In genomic region chr5:139669681-139670368, GRCh38 we compare ENCODE assay signal across 8 cellular contexts. TPM values are rescaled to one million over a fixed set of nuclear protein-coding genes. Genes with fewer than 3 reads are reported as not detected.
DNase-seq lines count a peak whose midpoint lies in the region; ATAC-seq and TF ChIP-seq lines count a peak whose summit lies in the region.

No MANE protein-coding gene starts in this region.

- CTCF ChIA-PET in activated CD4-positive, alpha-beta memory T cell treated with anti-CD3 and anti-CD28 coated beads, Interleukin-2, amount 10 ng/mL, durations not matched to agents 7 days and 5 days (lab: Charles Lee), result interaction anchor here (0.6 to 1.2 kb wide), 3 partner anchors 34 to 575 kb away, joined by 3 to 4 read pairs (median 3); no protein-coding TSS in a partner anchor

- no peak for TF ChIP-seq CTCF in hepatocyte (IDR thresholded peaks at IDR 0.05; ENCODE audit: poor library complexity)

- peak overlapping the region; percentile 34 for H3K27ac ChIP-seq in hepatocyte

- POLR2A ChIA-PET in activated CD4-positive, alpha-beta memory T cell treated with anti-CD3 and anti-CD28 coated beads, Interleukin-2, amount 10 ng/mL, durations not matched to agents 7 days and 5 days (lab: Charles Lee), result interaction anchor here (0.6 to 2.5 kb wide), 3 partner anchors 33 to 1832 kb away, joined by 3 to 7 read pairs (median 6); no protein-coding TSS in a partner anchor

- no peak overlapping the region for H2AFZ ChIP-seq in hepatocyte

- no peaks in the 10 kb centered on the region for H3K9me3 ChIP-seq in hepatocyte (ENCODE audit: low read depth)

- H3K27me3 ChIP-seq in hepatocyte, result no peaks in the 10 kb centered on the region

- H3K27ac Mint-ChIP-seq in activated CD4-positive, alpha-beta memory T cell treated with anti-CD3 and anti-CD28 coated beads, Interleukin-2, amount 10 ng/mL, durations not matched to agents 7 days and 5 days, result peak overlapping the region; percentile 50
- peak overlapping the region; percentile 91 for H3K27ac Mint-ChIP-seq in stimulated activated naive CD8-positive, alpha-beta T cell treated with anti-CD3 and anti-CD28 coated beads, Interleukin-15, Interleukin-2, amounts not matched to agents 100 ng/mL and 50 ng/mL, for 24 hours

- peaks cover 36% of the 10 kb centered on the region for H3K4me1 Mint-ChIP-seq in activated CD4-positive, alpha-beta memory T cell treated with anti-CD3 and anti-CD28 coated beads, Interleukin-2, amount 10 ng/mL, durations not matched to agents 7 days and 5 days
- peaks cover 55% of the 10 kb centered on the region for H3K4me1 Mint-ChIP-seq in stimulated activated naive CD8-positive, alpha-beta T cell treated with anti-CD3 and anti-CD28 coated beads, Interleukin-15, Interleukin-2, amounts not matched to agents 100 ng/mL and 50 ng/mL, for 24 hours (ENCODE audit: low read depth)

- no peak overlapping the region for H3K4me3 ChIP-seq in hepatocyte

- H3K4me2 ChIP-seq in hepatocyte, result no peak overlapping the region

- ATAC-seq in activated CD4-positive, CD25-positive, alpha-beta regulatory T cell treated with anti-CD3 and anti-CD28 coated beads, Interleukin-2, amount 50 U/mL, for 24 hours, result peak; percentile 9 to 19
- peak; percentile 7 for ATAC-seq in HG03097 (IDR thresholded peaks at IDR 0.05; ENCODE audit: low FRiP score, unreplicated experiment)

- peaks cover 98% of the 10 kb centered on the region for H3K79me2 ChIP-seq in hepatocyte

- peaks cover 7% of the 10 kb centered on the region for H3K27me3 Mint-ChIP-seq in activated CD4-positive, alpha-beta memory T cell treated with anti-CD3 and anti-CD28 coated beads, Interleukin-2, amount 10 ng/mL, durations not matched to agents 7 days and 5 days
- H3K27me3 Mint-ChIP-seq in stimulated activated naive CD8-positive, alpha-beta T cell treated with anti-CD3 and anti-CD28 coated beads, Interleukin-15, Interleukin-2, amounts not matched to agents 100 ng/mL and 50 ng/mL, for 24 hours, result no peaks in the 10 kb centered on the region

- H3K36me3 ChIP-seq in hepatocyte (replicated peaks; ENCODE audit: insufficient read depth, low read depth), result no peaks in the 10 kb centered on the region

- H4K20me1 ChIP-seq in hepatocyte (ENCODE audit: insufficient read depth, poor library complexity, severe bottlenecking), result peaks cover 97% of the 10 kb centered on the region

- no peaks in the 10 kb centered on the region for H3K36me3 Mint-ChIP-seq in activated CD4-positive, alpha-beta memory T cell treated with anti-CD3 and anti-CD28 coated beads, Interleukin-2, amount 10 ng/mL, durations not matched to agents 7 days and 5 days (ENCODE audit: low read depth)
- no peaks in the 10 kb centered on the region for H3K36me3 Mint-ChIP-seq in stimulated activated naive CD8-positive, alpha-beta T cell treated with anti-CD3 and anti-CD28 coated beads, Interleukin-15, Interleukin-2, amounts not matched to agents 100 ng/mL and 50 ng/mL, for 24 hours (ENCODE audit: low read depth)

- WGBS in hepatocyte (ENCODE audit: low lambda C conversion rate, missing lambda C conversion rate), result 61% methylated on average over 22 of the region's 23 CpGs

- no peaks in the 10 kb centered on the region for H3K9me2 ChIP-seq in hepatocyte (replicated peaks; ENCODE audit: insufficient read depth)

- H3K4me1 ChIP-seq in hepatocyte (ENCODE audit: insufficient read depth), result peaks cover 22% of the 10 kb centered on the region

- H3K4me3 Mint-ChIP-seq in activated CD4-positive, alpha-beta memory T cell treated with anti-CD3 and anti-CD28 coated beads, Interleukin-2, amount 10 ng/mL, durations not matched to agents 7 days and 5 days, result peak overlapping the region; percentile 65
- H3K4me3 Mint-ChIP-seq in stimulated activated naive CD8-positive, alpha-beta T cell treated with anti-CD3 and anti-CD28 coated beads, Interleukin-15, Interleukin-2, amounts not matched to agents 100 ng/mL and 50 ng/mL, for 24 hours, result peak overlapping the region; percentile 77

- no peak for DNase-seq in activated CD4-positive, CD25-positive, alpha-beta regulatory T cell treated with anti-CD3 and anti-CD28 coated beads, Interleukin-2, amount 50 U/mL, for 72 hours
- no peak for DNase-seq in activated CD4-positive, alpha-beta memory T cell treated with anti-CD3 and anti-CD28 coated beads, Interleukin-2, amount 10 ng/mL, durations not matched to agents 7 days and 5 days
- no peak for DNase-seq in hepatocyte (ENCODE audit: low spot score)
- DNase-seq in T1000 (lab: John Stamatoyannopoulos, UW), result no peak
- no peak for DNase-seq in NCI-H1930 (lab: John Stamatoyannopoulos, UW)

- no peaks in the 10 kb centered on the region for H3K9me3 Mint-ChIP-seq in activated CD4-positive, alpha-beta memory T cell treated with anti-CD3 and anti-CD28 coated beads, Interleukin-2, amount 10 ng/mL, durations not matched to agents 7 days and 5 days
- H3K9me3 Mint-ChIP-seq in stimulated activated naive CD8-positive, alpha-beta T cell treated with anti-CD3 and anti-CD28 coated beads, Interleukin-15, Interleukin-2, amounts not matched to agents 100 ng/mL and 50 ng/mL, for 24 hours, result no peaks in the 10 kb centered on the region

RNA-seq across cellular contexts. Expression of gene CXXC5, which starts 21.7 kb away (rescaled TPM):
- 1 to 10 TPM; 1.4 to 1.7 TPM for total RNA-seq in activated CD4-positive, alpha-beta memory T cell treated with anti-CD3 and anti-CD28 coated beads, Interleukin-2, amount 10 ng/mL, durations not matched to agents 7 days and 5 days
- 90.9 and 110 TPM in 2 replicates for total RNA-seq in hepatocyte
- 98.7 and 106 TPM in 2 replicates for polyA plus RNA-seq in hepatocyte

Comparison
In these comparisons a context has a peak if more than half of its experiments do, and no peak if none do; other contexts are left out.
1. RNA of gene CXXC5, which starts 21.7 kb away (total RNA-seq): 90.9 to 110 TPM in hepatocyte; 1.4 to 1.7 TPM in activated CD4-positive, alpha-beta memory T cell treated with anti-CD3 and anti-CD28 coated beads, Interleukin-2, amount 10 ng/mL, durations not matched to agents 7 days and 5 days; every median in the first group is over 10 times any median in the second.